8 cellular contexts compared by ENCODE assay signal in genomic region chr7:139828880-139829653, GRCh38. TPM values are rescaled to one million over a fixed set of nuclear protein-coding genes. Genes with fewer than 3 reads are reported as not detected.
DNase-seq lines count a peak whose midpoint lies in the region; ATAC-seq, FAIRE-seq and TF ChIP-seq lines count a peak whose summit lies in the region.

TSS of gene TBXAS1 (plus strand) at chr7:139829264. CDS start at chr7:139829391, 127 bp downstream.

- FAIRE-seq in kidney (lab: Jason Lieb, UNC), result no peak

- H3K36me3 ChIP-seq in kidney (ENCODE audit: control insufficient read depth in 1 of 2, insufficient read depth in 2 of 2, low read length in 2 of 2), result no peaks in the 10 kb centered on the region

- POLR2A ChIA-PET in activated CD8-positive, alpha-beta T cell treated with anti-CD3 and anti-CD28 coated beads for 36 hours (lab: Charles Lee), result no interaction called here

- peaks cover 16% of the 10 kb centered on the region for H3K4me1 Mint-ChIP-seq in activated CD8-positive, alpha-beta T cell treated with anti-CD3 and anti-CD28 coated beads for 36 hours (ENCODE audit: low read depth)

- TF ChIP-seq CTCF in activated CD8-positive, alpha-beta T cell treated with anti-CD3 and anti-CD28 coated beads for 36 hours (IDR thresholded peaks at IDR 0.05), result no peak
- no peak for TF ChIP-seq CTCF in kidney (IDR thresholded peaks at IDR 0.05; ENCODE audit: borderline replicate concordance, extremely low read depth, insufficient read depth)

- peaks cover 6% of the 10 kb centered on the region for H3K36me3 Mint-ChIP-seq in activated CD8-positive, alpha-beta T cell treated with anti-CD3 and anti-CD28 coated beads for 36 hours (ENCODE audit: low read depth)

- intact Hi-C loops in activated CD8-positive, alpha-beta T cell treated with anti-CD3 and anti-CD28 coated beads for 36 hours (cut with micrococcal nuclease), result no loop called here
- intact Hi-C loops in kidney (cut with DNase I), result no loop called here

- H3K4me3 ChIP-seq in kidney (ENCODE audit: low read length in 2 of 2), result peak within 1 kb of the TSS; percentile 20 to 48

- H3K27ac ChIP-seq in kidney (ENCODE audit: low read depth in 2 of 2, low read length in 2 of 2), result peak within 1 kb of the TSS; percentile 63 to 91

- H3K27ac Mint-ChIP-seq in activated CD8-positive, alpha-beta T cell treated with anti-CD3 and anti-CD28 coated beads for 36 hours, result peak within 1 kb of the TSS; percentile 39

- peaks cover 12 to 28% of the 10 kb centered on the region in 2 donors for H3K4me1 ChIP-seq in kidney (ENCODE audit: control insufficient read depth in 1 of 2, insufficient read depth in 1 of 2, low read depth in 1 of 2, low read length in 2 of 2)

- peak within 1 kb of the TSS in 1 of 2 donors; percentile 46 for H3K9ac ChIP-seq in kidney (ENCODE audit: low read length in 2 of 2)

- ATAC-seq in GM18861 (IDR thresholded peaks at IDR 0.05; ENCODE audit: unreplicated experiment) (peak; percentile 35), HG03442 (IDR thresholded peaks at IDR 0.05; ENCODE audit: unreplicated experiment) (peak; percentile 38), HG03108 (IDR thresholded peaks at IDR 0.05; ENCODE audit: unreplicated experiment) (no peak), HG03039 (IDR thresholded peaks at IDR 0.05; ENCODE audit: unreplicated experiment) (no peak)
- peak; percentile 61 for ATAC-seq in activated CD8-positive, alpha-beta T cell treated with anti-CD3 and anti-CD28 coated beads for 36 hours
- peak; percentile 46 for ATAC-seq in stimulated activated naive CD8-positive, alpha-beta T cell treated with anti-CD3 and anti-CD28 coated beads, Interleukin-15, Interleukin-2, amounts not matched to agents 100 U/mL and 50 U/mL, for 24 hours

- peak within 1 kb of the TSS; percentile 50 for H3K4me3 Mint-ChIP-seq in activated CD8-positive, alpha-beta T cell treated with anti-CD3 and anti-CD28 coated beads for 36 hours

- no peaks in the 10 kb centered on the region for H3K9me3 ChIP-seq in kidney (ENCODE audit: control insufficient read depth in 1 of 2, low read length in 2 of 2)

- CTCF ChIA-PET in activated CD8-positive, alpha-beta T cell treated with anti-CD3 and anti-CD28 coated beads for 36 hours (lab: Charles Lee), result interaction anchor here (3.5 kb wide), 1 partner anchor 183 kb away, joined by 19 read pairs; no protein-coding TSS in a partner anchor

- H3K27me3 Mint-ChIP-seq in activated CD8-positive, alpha-beta T cell treated with anti-CD3 and anti-CD28 coated beads for 36 hours, result peaks cover 3% of the 10 kb centered on the region

- peaks cover 8% of the 10 kb centered on the region for H3K9me3 Mint-ChIP-seq in activated CD8-positive, alpha-beta T cell treated with anti-CD3 and anti-CD28 coated beads for 36 hours

- DNase-seq in activated CD8-positive, alpha-beta T cell treated with anti-CD3 and anti-CD28 coated beads for 36 hours, result peak; percentile 15
- DNase-seq in kidney (no peak), dedifferentiated amniotic fluid mesenchymal stem cell (ENCODE audit: extremely low spot score) (no peak)
- peak; percentile 14 for DNase-seq in stimulated activated naive CD8-positive, alpha-beta T cell treated with anti-CD3 and anti-CD28 coated beads, Interleukin-15, Interleukin-2, amounts not matched to agents 100 U/mL and 50 U/mL, for 24 hours

RNA-seq across cellular contexts. Expression of gene TBXAS1, which starts in this region (rescaled TPM):
- 1 to 10 TPM; 1.5 to 2.1 TPM for total RNA-seq in activated CD8-positive, alpha-beta T cell treated with anti-CD3 and anti-CD28 coated beads for 36 hours
- total RNA-seq in kidney, result 33.6 TPM
- polyA plus RNA-seq in kidney (ENCODE audit: insufficient read depth, low read depth, low replicate concordance), result 14.2 TPM

Comparison
In these comparisons a context has a peak if more than half of its experiments do, and no peak if none do; other contexts are left out.
1. RNA of gene TBXAS1 (total RNA-seq): 33.6 TPM in kidney (single experiment); 1.5 to 2.1 TPM in activated CD8-positive, alpha-beta T cell treated with anti-CD3 and anti-CD28 coated beads for 36 hours; every median in the first group is over 10 times any median in the second.
2. ATAC-seq: peak in GM18861 (single experiment), HG03442 (single experiment), activated CD8-positive, alpha-beta T cell treated with anti-CD3 and anti-CD28 coated beads for 36 hours (single experiment) and stimulated activated naive CD8-positive, alpha-beta T cell treated with anti-CD3 and anti-CD28 coated beads, Interleukin-15, Interleukin-2, amounts not matched to agents 100 U/mL and 50 U/mL, for 24 hours (single experiment); none in HG03108 (single experiment) and HG03039 (single experiment).
3. DNase-seq: peak in activated CD8-positive, alpha-beta T cell treated with anti-CD3 and anti-CD28 coated beads for 36 hours (single experiment) and stimulated activated naive CD8-positive, alpha-beta T cell treated with anti-CD3 and anti-CD28 coated beads, Interleukin-15, Interleukin-2, amounts not matched to agents 100 U/mL and 50 U/mL, for 24 hours (single experiment); none in kidney (single experiment) and dedifferentiated amniotic fluid mesenchymal stem cell (single experiment).